12 cellular contexts compared by ENCODE assay signal in genomic region chr1:199665371-199665770, GRCh38.
DNase-seq lines count a peak whose midpoint lies in the region; TF ChIP-seq lines count a peak whose summit lies in the region.
"Had no signal": no experiment of that assay in that cellular context is flagged by ENCODE, and none has a peak within 500 bp of the region (broad histone marks: within the 10 kb centered on the region; RNA-seq: fewer than 3 reads in every experiment).

No MANE protein-coding gene starts in this region.

- TF ChIP-seq CTCF in chondrocyte (IDR thresholded peaks at IDR 0.05), result no peak

- H3K9me3 Mint-ChIP-seq in chondrocyte (ENCODE audit: low read depth), result no peaks in the 10 kb centered on the region
- H3K9me3 Mint-ChIP-seq: CD8-positive, alpha-beta memory T cell had no signal

- H3K4me1 Mint-ChIP-seq in chondrocyte (ENCODE audit: low read depth), result no peaks in the 10 kb centered on the region
- H3K4me1 Mint-ChIP-seq: CD8-positive, alpha-beta memory T cell had no signal

- H3K27ac Mint-ChIP-seq in chondrocyte (ENCODE audit: unreplicated experiment), result no peak overlapping the region

- DNase-seq in NCI-H1105 treated with DMSO at 0.1 percent for 48 hours (lab: John Stamatoyannopoulos, UW) (peak; percentile 21), NCI-H1105 (lab: John Stamatoyannopoulos, UW) (no peak), NCI-H510A treated with DMSO at 0.1 percent for 48 hours (lab: John Stamatoyannopoulos, UW) (peak; percentile 58), NCI-H510A (lab: John Stamatoyannopoulos, UW) (no peak), SK-N-DZ (ENCODE audit: low spot score) (peak; percentile 90), chondrocyte (ENCODE audit: low spot score) (no peak), NK-92 (lab: John Stamatoyannopoulos, UW; ENCODE audit: unreplicated experiment) (no peak)
- DNase-seq in stimulated activated CD4-positive, alpha-beta T cell treated with anti-CD3 and anti-CD28 coated beads, Interleukin-4, amount 100 ng/mL, for 1 hour, result no peak
- DNase-seq: AML-193; Caco-2; CD8-positive, alpha-beta memory T cell; GM23248 had no signal

- H3K4me3 Mint-ChIP-seq in chondrocyte (ENCODE audit: unreplicated experiment), result no peak overlapping the region
- H3K4me3 Mint-ChIP-seq: CD8-positive, alpha-beta memory T cell had no signal

- peaks cover 52% of the 10 kb centered on the region for H3K27me3 Mint-ChIP-seq in chondrocyte (ENCODE audit: low read depth)

- H3K36me3 Mint-ChIP-seq in chondrocyte (ENCODE audit: low read depth), result no peaks in the 10 kb centered on the region
- H3K36me3 Mint-ChIP-seq: CD8-positive, alpha-beta memory T cell had no signal

Comparison
In these comparisons a context has a peak if more than half of its experiments do, and no peak if none do; other contexts are left out.
1. DNase-seq: peak in NCI-H1105 treated with DMSO at 0.1 percent for 48 hours (single experiment), NCI-H510A treated with DMSO at 0.1 percent for 48 hours (single experiment) and SK-N-DZ (single experiment); none in NCI-H1105 (single experiment), NCI-H510A (single experiment), stimulated activated CD4-positive, alpha-beta T cell treated with anti-CD3 and anti-CD28 coated beads, Interleukin-4, amount 100 ng/mL, for 1 hour (single experiment), chondrocyte (single experiment) and NK-92 (single experiment).